ENCODE assay signal across 36 cellular contexts in the genomic region with DNA sequence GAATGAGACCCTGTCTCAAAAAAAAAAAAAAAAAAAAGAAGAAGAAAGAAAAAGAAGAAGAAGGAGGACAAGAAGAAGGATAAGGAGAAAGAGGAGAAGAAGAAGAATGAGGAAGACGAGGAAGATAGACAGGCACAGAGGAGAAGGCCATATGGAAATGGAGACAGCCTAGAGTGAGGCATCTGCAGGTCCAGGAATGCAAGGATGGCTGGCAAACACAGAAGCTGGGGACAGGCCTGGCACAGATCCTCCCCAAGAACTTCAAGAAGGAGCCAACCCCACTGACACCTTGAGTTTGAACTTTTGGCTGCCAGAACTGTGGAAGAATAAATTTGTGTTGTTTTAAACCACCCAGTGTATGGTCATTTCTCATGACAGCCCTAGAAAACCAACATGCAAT.
"Had no signal": no experiment of that assay in that cellular context is flagged by ENCODE, and none has a peak within 500 bp of the region (broad histone marks: within the 10 kb centered on the region; RNA-seq: fewer than 3 reads in every experiment).

No MANE protein-coding gene starts in this region.

- H3K27ac ChIP-seq: adrenal gland, body of pancreas, brain microvascular endothelial cell, breast epithelium, VCaP had no signal

- H3K4me1 ChIP-seq: body of pancreas had no signal

- FAIRE-seq: astrocyte, TTC549 had no signal

- H3K27ac Mint-ChIP-seq: activated B cell treated with CpG ODN at 0.5 μM for 24 hours; activated CD4-positive, alpha-beta memory T cell treated with anti-CD3 and anti-CD28 coated beads for 36 hours; activated CD4-positive, alpha-beta T cell treated with anti-CD3 and anti-CD28 coated beads, Interleukin-2, amount 10 ng/mL, durations not matched to agents 24 days and 14 days; activated CD8-positive, alpha-beta T cell treated with anti-CD3 and anti-CD28 coated beads for 36 hours; activated naive CD4-positive, alpha-beta T cell treated with anti-CD3 and anti-CD28 coated beads for 36 hours; activated naive CD8-positive, alpha-beta T cell treated with anti-CD3 and anti-CD28 coated beads for 36 hours; activated T-cell treated with anti-CD3 and anti-CD28 coated beads, Interleukin-2, amount 50 U/mL, for 72 hours; activated T-helper 1 cell treated with anti-CD3 and anti-CD28 coated beads, Interleukin-12 subunit alpha, Interleukin-12 subunit beta, Interleukin-2, Interleukin-4 antibody, amounts not matched to agents 30 ng/mL and 10 ng/mL and 1 ng/mL, durations not matched to agents 14 hours and 24 hours and 36 hours; T-cell; T-helper 2 cell treated with Interferon-gamma antibody and Interleukin-4, amounts not matched to agents 5 μg/mL and 100 μg/mL, for 36 hours had no signal

- H3K27me3 Mint-ChIP-seq: activated B cell treated with CpG ODN at 0.5 μM for 24 hours; activated CD4-positive, alpha-beta memory T cell treated with anti-CD3 and anti-CD28 coated beads for 36 hours; activated CD4-positive, alpha-beta T cell treated with anti-CD3 and anti-CD28 coated beads, Interleukin-2, amount 10 ng/mL, durations not matched to agents 24 days and 14 days; activated CD8-positive, alpha-beta T cell treated with anti-CD3 and anti-CD28 coated beads for 36 hours; activated naive CD8-positive, alpha-beta T cell treated with anti-CD3 and anti-CD28 coated beads for 36 hours; activated T-helper 17 cell treated with anti-CD3 and anti-CD28 coated beads, Interleukin-2, amount 50 U/mL, for 72 hours; T-cell had no signal

- ATAC-seq: activated CD8-positive, alpha-beta T cell treated with anti-CD3 and anti-CD28 coated beads for 36 hours had no signal

- H3K36me3 ChIP-seq: adrenal gland, brain microvascular endothelial cell, breast epithelium had no signal

- H3K27me3 ChIP-seq: adrenal gland, body of pancreas, brain microvascular endothelial cell, breast epithelium had no signal

- H3K36me3 Mint-ChIP-seq: activated CD4-positive, alpha-beta memory T cell treated with anti-CD3 and anti-CD28 coated beads for 36 hours; activated naive CD4-positive, alpha-beta T cell treated with anti-CD3 and anti-CD28 coated beads, Interleukin-2, amount 50 U/mL, for 72 hours; activated naive CD8-positive, alpha-beta T cell treated with anti-CD3 and anti-CD28 coated beads for 36 hours; T-cell had no signal

- H3K4me3 Mint-ChIP-seq: activated B cell treated with CpG ODN at 0.5 μM for 24 hours; activated CD4-positive, alpha-beta memory T cell treated with anti-CD3 and anti-CD28 coated beads for 36 hours; activated CD4-positive, alpha-beta T cell treated with anti-CD3 and anti-CD28 coated beads, Interleukin-2, amount 10 ng/mL, durations not matched to agents 24 days and 14 days; activated CD8-positive, alpha-beta T cell treated with anti-CD3 and anti-CD28 coated beads for 36 hours; activated naive CD4-positive, alpha-beta T cell treated with anti-CD3 and anti-CD28 coated beads for 36 hours; activated naive CD8-positive, alpha-beta T cell treated with anti-CD3 and anti-CD28 coated beads for 36 hours; activated T-cell treated with anti-CD3 and anti-CD28 coated beads, Interleukin-2, amount 50 U/mL, for 4 hours; activated T-cell treated with anti-CD3 and anti-CD28 coated beads, Interleukin-2, amount 50 U/mL, for 72 hours; activated T-helper 1 cell treated with anti-CD3 and anti-CD28 coated beads, Interleukin-12 subunit alpha, Interleukin-12 subunit beta, Interleukin-2, Interleukin-4 antibody, amounts not matched to agents 30 ng/mL and 10 ng/mL and 1 ng/mL, durations not matched to agents 14 hours and 24 hours and 36 hours; activated T-helper 17 cell treated with anti-CD3 and anti-CD28 coated beads, Interleukin-2, amount 50 U/mL, for 72 hours; T-cell; T-helper 2 cell treated with Interferon-gamma antibody and Interleukin-4, amounts not matched to agents 5 μg/mL and 100 μg/mL, for 36 hours had no signal

- H3K4me3 ChIP-seq: adrenal gland, body of pancreas, breast epithelium had no signal

- H3K9me3 ChIP-seq: adrenal gland, body of pancreas, breast epithelium had no signal

- DNase-seq: activated B cell treated with CpG ODN at 0.5 μM for 24 hours; activated CD4-positive, alpha-beta memory T cell treated with anti-CD3 and anti-CD28 coated beads for 36 hours; activated CD4-positive, alpha-beta T cell treated with anti-CD3 and anti-CD28 coated beads for 4 hours; activated CD4-positive, alpha-beta T cell treated with anti-CD3 and anti-CD28 coated beads, Interleukin-2, amount 10 ng/mL, durations not matched to agents 24 days and 14 days; activated CD4-positive, alpha-beta T cell treated with anti-CD3 and anti-CD28 coated beads, Interleukin-2, amount 50 U/mL, for 1 hour; activated CD4-positive, alpha-beta T cell treated with anti-CD3 and anti-CD28 coated beads, Interleukin-2, amount 50 U/mL, for 4 hours; activated CD4-positive, CD25-positive, alpha-beta regulatory T cell treated with anti-CD3 and anti-CD28 coated beads, Interleukin-2, amount 50 U/mL, for 72 hours; activated CD8-positive, alpha-beta memory T cell treated with anti-CD3 and anti-CD28 coated beads, Interleukin-2, amount 50 U/mL, for 4 hours; activated CD8-positive, alpha-beta T cell treated with anti-CD3 and anti-CD28 coated beads for 36 hours; activated effector memory CD4-positive, alpha-beta T cell treated with anti-CD3 and anti-CD28 coated beads, Interleukin-2, amount 50 U/mL, for 16 hours; activated gamma-delta T cell treated with Interleukin-2 at 50 U/mL for 16 hours; activated naive CD4-positive, alpha-beta T cell; activated naive CD4-positive, alpha-beta T cell treated with anti-CD3 and anti-CD28 coated beads for 36 hours; activated naive CD4-positive, alpha-beta T cell treated with anti-CD3 and anti-CD28 coated beads, Interleukin-2, amount 50 U/mL, for 16 hours; activated naive CD8-positive, alpha-beta T cell treated with anti-CD3 and anti-CD28 coated beads for 36 hours; activated T-cell treated with anti-CD3 and anti-CD28 coated beads for 4 hours; activated T-cell treated with anti-CD3 and anti-CD28 coated beads, Interleukin-2, amount 50 U/mL, for 1 hour; activated T-cell treated with anti-CD3 and anti-CD28 coated beads, Interleukin-2, amount 50 U/mL, for 4 hours; activated T-cell treated with anti-CD3 and anti-CD28 coated beads, Interleukin-2, amount 50 U/mL, for 72 hours; adrenal gland; amniotic stem cell; aorta; body of pancreas; brain microvascular endothelial cell; central memory CD4-positive, alpha-beta T cell; T-cell; T-helper 2 cell; T-helper 9 cell had no signal
